1 cellular context compared by ENCODE assay signal in the genomic region with DNA sequence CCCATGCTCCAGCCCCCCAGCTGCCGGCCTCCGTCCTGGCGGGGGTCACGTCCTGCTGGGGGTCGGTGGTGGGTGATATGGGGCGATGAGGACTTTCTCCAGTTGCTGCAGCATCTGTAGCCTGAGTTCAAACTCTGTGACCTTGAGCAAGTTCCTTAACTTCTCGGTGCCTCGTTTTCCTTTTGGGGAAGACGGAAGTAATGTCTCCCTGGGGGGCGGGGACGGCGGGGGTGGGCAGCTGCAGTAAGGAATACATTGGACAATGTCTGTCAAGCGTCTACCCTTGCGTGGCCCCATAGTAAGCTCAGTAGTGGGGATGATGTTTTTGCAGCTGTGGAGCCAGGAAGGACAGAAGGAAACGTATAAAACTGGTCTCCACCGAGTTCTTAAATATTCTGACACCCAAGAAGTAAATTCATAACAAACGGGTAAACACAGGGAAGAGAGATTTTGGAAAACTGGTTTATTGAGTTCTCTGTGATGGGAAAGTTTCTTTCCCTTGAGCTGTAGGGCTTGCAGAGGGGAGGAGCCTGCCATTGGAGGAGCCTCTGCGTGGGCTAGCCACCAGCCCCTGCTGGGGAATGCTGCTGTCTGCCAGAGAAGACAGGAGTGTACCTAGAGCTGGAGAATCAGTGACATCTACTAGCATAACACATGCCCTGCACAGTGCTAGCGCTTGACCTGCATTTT.
TF ChIP-seq lines count a peak whose summit lies in the region.

No MANE protein-coding gene starts in this region.

TF ChIP-seq in HEK293, 187 proteins besides CTCF, POLR2A, EP300 and RAD21 (continued from another document):
- TF ChIP-seq TSHZ1 (tag by site-specific recombination; IDR thresholded peaks at IDR 0.05; ENCODE audit: borderline replicate concordance) (no peak), ZBTB17 (tag by site-specific recombination; IDR thresholded peaks at IDR 0.05) (no peak), ZFHX2 (tag by site-specific recombination; conservative IDR thresholded peaks at IDR 0.05) (0 out of 2 replicates have a peak, but pooled peaks have one; percentile 21), GLIS2 (tag by site-specific recombination; IDR thresholded peaks at IDR 0.05) (peak; percentile 21), ZNF571 (tag by site-specific recombination; IDR thresholded peaks at IDR 0.05) (no peak), ZFP41 (tag by site-specific recombination; IDR thresholded peaks at IDR 0.05; ENCODE audit: borderline replicate concordance) (no peak), ZNF114 (tag by site-specific recombination; IDR thresholded peaks at IDR 0.05) (no peak), OSR2 (tag by site-specific recombination; IDR thresholded peaks at IDR 0.05) (no peak), HOXD13 (CRISPR knock-in tag; IDR thresholded peaks at IDR 0.05; ENCODE audit: borderline replicate concordance) (no peak), ZNF560 (tag by site-specific recombination; IDR thresholded peaks at IDR 0.05; ENCODE audit: borderline replicate concordance) (no peak)
- TF ChIP-seq, protein P1, sequence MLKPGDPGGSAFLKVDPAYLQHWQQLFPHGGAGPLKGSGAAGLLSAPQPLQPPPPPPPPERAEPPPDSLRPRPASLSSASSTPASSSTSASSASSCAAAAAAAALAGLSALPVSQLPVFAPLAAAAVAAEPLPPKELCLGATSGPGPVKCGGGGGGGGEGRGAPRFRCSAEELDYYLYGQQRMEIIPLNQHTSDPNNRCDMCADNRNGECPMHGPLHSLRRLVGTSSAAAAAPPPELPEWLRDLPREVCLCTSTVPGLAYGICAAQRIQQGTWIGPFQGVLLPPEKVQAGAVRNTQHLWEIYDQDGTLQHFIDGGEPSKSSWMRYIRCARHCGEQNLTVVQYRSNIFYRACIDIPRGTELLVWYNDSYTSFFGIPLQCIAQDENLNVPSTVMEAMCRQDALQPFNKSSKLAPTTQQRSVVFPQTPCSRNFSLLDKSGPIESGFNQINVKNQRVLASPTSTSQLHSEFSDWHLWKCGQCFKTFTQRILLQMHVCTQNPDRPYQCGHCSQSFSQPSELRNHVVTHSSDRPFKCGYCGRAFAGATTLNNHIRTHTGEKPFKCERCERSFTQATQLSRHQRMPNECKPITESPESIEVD (tag by site-specific recombination; IDR thresholded peaks at IDR 0.05) = peak; percentile 35; the same call in 1 of the 2 replicates
- TF ChIP-seq, protein P2, sequence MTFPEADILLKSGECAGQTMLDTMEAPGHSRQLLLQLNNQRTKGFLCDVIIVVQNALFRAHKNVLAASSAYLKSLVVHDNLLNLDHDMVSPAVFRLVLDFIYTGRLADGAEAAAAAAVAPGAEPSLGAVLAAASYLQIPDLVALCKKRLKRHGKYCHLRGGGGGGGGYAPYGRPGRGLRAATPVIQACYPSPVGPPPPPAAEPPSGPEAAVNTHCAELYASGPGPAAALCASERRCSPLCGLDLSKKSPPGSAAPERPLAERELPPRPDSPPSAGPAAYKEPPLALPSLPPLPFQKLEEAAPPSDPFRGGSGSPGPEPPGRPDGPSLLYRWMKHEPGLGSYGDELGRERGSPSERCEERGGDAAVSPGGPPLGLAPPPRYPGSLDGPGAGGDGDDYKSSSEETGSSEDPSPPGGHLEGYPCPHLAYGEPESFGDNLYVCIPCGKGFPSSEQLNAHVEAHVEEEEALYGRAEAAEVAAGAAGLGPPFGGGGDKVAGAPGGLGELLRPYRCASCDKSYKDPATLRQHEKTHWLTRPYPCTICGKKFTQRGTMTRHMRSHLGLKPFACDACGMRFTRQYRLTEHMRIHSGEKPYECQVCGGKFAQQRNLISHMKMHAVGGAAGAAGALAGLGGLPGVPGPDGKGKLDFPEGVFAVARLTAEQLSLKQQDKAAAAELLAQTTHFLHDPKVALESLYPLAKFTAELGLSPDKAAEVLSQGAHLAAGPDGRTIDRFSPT (tag by site-specific recombination; IDR thresholded peaks at IDR 0.05) = no peak
